8 cellular contexts compared by ENCODE assay signal in genomic region chr4:26088433-26088928, GRCh38.
DNase-seq lines count a peak whose midpoint lies in the region; ATAC-seq and TF ChIP-seq lines count a peak whose summit lies in the region.

No MANE protein-coding gene starts in this region.

- in situ Hi-C loops in transverse colon (cut with MboI; ENCODE audit: low pct_ligation_motif_present in 1 of 4, low pct_unique_long_range_greater_than_20kb in 1 of 4, low sequenced_read_pairs in 3 of 4) = loop anchor here in 3 of 4 donors (10.0 to 25.0 kb wide), 3 partner anchors 224 to 324 kb away; partner anchors contain the start of gene RBPJ (in 3 of the 3)

- no peaks in the 10 kb centered on the region for H3K9me2 ChIP-seq in PC-9 (ENCODE audit: insufficient read depth)

- peaks cover 44% of the 10 kb centered on the region for H3K4me1 ChIP-seq in PC-9 (replicated peaks; ENCODE audit: insufficient read depth)
- H3K4me1 ChIP-seq in transverse colon = no peaks in the 10 kb centered on the region

- 6 to 33% methylated on average over 3 to 4 of the region's 4 CpGs for WGBS in transverse colon (ENCODE audit: low coverage in 1 of 2), 2 donors

- H3K27me3 ChIP-seq in PC-9 (ENCODE audit: insufficient read depth, low read depth) (no peaks in the 10 kb centered on the region), transverse colon (no peaks in the 10 kb centered on the region)

- H3K4me3 ChIP-seq in PC-9 (no peak overlapping the region), transverse colon (no peak overlapping the region)

- H3K36me3 ChIP-seq in PC-9 (ENCODE audit: low read depth) (no peaks in the 10 kb centered on the region), transverse colon (no peaks in the 10 kb centered on the region)

- H4K20me1 ChIP-seq in PC-9 (ENCODE audit: insufficient read depth) = no peaks in the 10 kb centered on the region

- H3K79me2 ChIP-seq in PC-9 (ENCODE audit: low read depth) = no peaks in the 10 kb centered on the region

- peaks cover 24% of the 10 kb centered on the region for H3F3A ChIP-seq in PC-9 (ENCODE audit: insufficient read depth, low read depth)

- BruUV-seq in PC-9 (replicated peaks; lab: Mats Ljungman, UMichigan) = no TSS peak

- H2AFZ ChIP-seq in PC-9 = no peak overlapping the region

- H3K9me3 ChIP-seq in PC-9 (ENCODE audit: insufficient read depth, low read depth) = no peaks in the 10 kb centered on the region
- H3K9me3 ChIP-seq in transverse colon = peaks cover 0 to 5% of the 10 kb centered on the region in 2 donors

- no peak for TF ChIP-seq CTCF in PC-9 (conservative IDR thresholded peaks at IDR 0.05)
- no peak for TF ChIP-seq CTCF in transverse colon (IDR thresholded peaks at IDR 0.05)

- H3K27ac ChIP-seq in PC-9 = peak overlapping the region; percentile 71
- no peak overlapping the region for H3K27ac ChIP-seq in transverse colon

- TF ChIP-seq POLR2A in transverse colon (IDR thresholded peaks at IDR 0.05) = no peak

- POLR2A ChIA-PET in PC-9 (lab: Charles Lee; ENCODE audit: unreplicated experiment) = no interaction called here

- CTCF ChIA-PET in PC-9 (lab: Charles Lee) = no interaction called here

- ATAC-seq in HG02840 (IDR thresholded peaks at IDR 0.05; ENCODE audit: low FRiP score, unreplicated experiment) = peak; percentile 63

- TF ChIP-seq EP300 in transverse colon (IDR thresholded peaks at IDR 0.05; ENCODE audit: low read depth) = no peak

- DNase-seq in activated CD4-positive, alpha-beta T cell treated with anti-CD3 and anti-CD28 coated beads for 48 hours = peak; percentile 46
- no peak for DNase-seq in activated CD4-positive, alpha-beta T cell treated with anti-CD3 and anti-CD28 coated beads for 1 hour
- peak; percentile 26 to 89 for DNase-seq in PC-9
- DNase-seq in fibroblast of gingiva (ENCODE audit: low read depth) = peak; percentile 95
- no peak for DNase-seq in transverse colon
- no peak for DNase-seq in DMS53 treated with DMSO at 0.1 percent for 48 hours (lab: John Stamatoyannopoulos, UW; ENCODE audit: unreplicated experiment)
- DNase-seq in germinal center (ENCODE audit: low spot score) = no peak

- H3K4me2 ChIP-seq in PC-9 = peak overlapping the region; percentile 61

- intact Hi-C loops in PC-9 (cut with micrococcal nuclease; ENCODE audit: unreplicated experiment) = loop anchor here (5.0 to 10.0 kb wide), 2 partner anchors 39 to 126 kb away; no protein-coding TSS in a partner anchor
- intact Hi-C loops in transverse colon (cut with DNase I; ENCODE audit: low total_unique reads) = no loop called here

Comparison
In these comparisons a context has a peak if more than half of its experiments do, and no peak if none do; other contexts are left out.
1. DNase-seq: peak in activated CD4-positive, alpha-beta T cell treated with anti-CD3 and anti-CD28 coated beads for 48 hours (single experiment), PC-9 (2 of 2) and fibroblast of gingiva (single experiment); none in activated CD4-positive, alpha-beta T cell treated with anti-CD3 and anti-CD28 coated beads for 1 hour (single experiment), transverse colon (single experiment), DMS53 treated with DMSO at 0.1 percent for 48 hours (single experiment) and germinal center (single experiment).